8 cellular contexts compared by ENCODE assay signal in the genomic region with DNA sequence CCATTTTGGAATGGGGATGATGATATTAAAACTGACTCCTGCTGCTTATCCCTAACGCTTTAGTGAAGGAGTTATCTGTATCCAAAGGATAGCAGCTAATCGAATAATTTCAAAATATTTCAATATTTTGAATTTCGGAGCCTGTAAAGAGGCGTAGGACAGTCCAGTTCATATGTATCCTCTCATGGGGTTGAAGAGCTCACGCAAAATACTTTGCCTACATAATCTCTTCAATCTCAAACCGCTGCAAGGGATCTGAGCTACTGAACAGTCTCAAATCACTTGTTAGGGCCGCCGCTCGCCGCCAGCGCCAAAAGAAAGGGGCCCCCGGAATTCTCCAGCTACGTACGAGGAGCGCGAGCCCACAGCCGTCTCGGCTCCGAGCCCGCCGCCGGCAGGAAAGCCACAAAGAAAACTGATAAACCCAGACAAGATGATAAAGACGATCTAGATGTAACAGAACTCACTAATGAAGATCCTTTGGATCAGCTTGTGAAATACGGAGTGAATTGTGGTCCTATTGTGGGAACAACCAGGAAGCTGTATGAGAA. TPM values are rescaled to one million over a fixed set of nuclear protein-coding genes. Genes with fewer than 3 reads are reported as not detected.
DNase-seq lines count a peak whose midpoint lies in the region; ATAC-seq and FAIRE-seq lines count a peak whose summit lies in the region.

No MANE protein-coding gene starts in this region.

- H3K4me1 ChIP-seq in right cardiac atrium (ENCODE audit: control insufficient read depth, insufficient read depth, low read length): no peaks in the 10 kb centered on the region

- no peaks in the 10 kb centered on the region for H3K27me3 Mint-ChIP-seq in activated naive CD8-positive, alpha-beta T cell

- ATAC-seq in right cardiac atrium (peak; percentile 6), HG02840 (IDR thresholded peaks at IDR 0.05; ENCODE audit: low FRiP score, unreplicated experiment) (no peak)

- peaks cover 34% of the 10 kb centered on the region for H3K4me1 Mint-ChIP-seq in activated naive CD8-positive, alpha-beta T cell (ENCODE audit: low read depth)

- no peaks in the 10 kb centered on the region for H3K27me3 ChIP-seq in right cardiac atrium (ENCODE audit: control insufficient read depth, insufficient read depth)

- H3K27ac ChIP-seq in right cardiac atrium (ENCODE audit: low read length): peak overlapping the region; percentile 53

- peak overlapping the region; percentile 79 for H3K4me3 ChIP-seq in right cardiac atrium (ENCODE audit: low read length)

- no peak for FAIRE-seq in GM19239 (lab: Jason Lieb, UNC)

- peak overlapping the region; percentile 91 for H3K4me3 Mint-ChIP-seq in activated naive CD8-positive, alpha-beta T cell

- no peaks in the 10 kb centered on the region for H3K9me3 Mint-ChIP-seq in activated naive CD8-positive, alpha-beta T cell (ENCODE audit: low read depth)

- WGBS in right cardiac atrium: under 1% methylated on average over 24 of the region's 24 CpGs

- H3K27ac Mint-ChIP-seq in activated naive CD8-positive, alpha-beta T cell: peak overlapping the region; percentile 96

- intact Hi-C loops in right cardiac atrium (cut with DNase I): no loop called here

- no peaks in the 10 kb centered on the region for H3K9me3 ChIP-seq in right cardiac atrium (ENCODE audit: control insufficient read depth, low read length)

- peaks cover 2% of the 10 kb centered on the region for H3K36me3 Mint-ChIP-seq in activated naive CD8-positive, alpha-beta T cell

- peak; percentile 2 for DNase-seq in NCI-H2107 (lab: John Stamatoyannopoulos, UW)
- no peak for DNase-seq in NCI-H2107 treated with DMSO at 0.1 percent for 48 hours (lab: John Stamatoyannopoulos, UW; ENCODE audit: unreplicated experiment)
- DNase-seq in NCI-H82 treated with DMSO at 0.1 percent for 48 hours (lab: John Stamatoyannopoulos, UW; ENCODE audit: unreplicated experiment): peak; percentile 16
- peak; percentile 33 to 70 (median 63) for DNase-seq in right cardiac atrium
- peak; percentile 7 for DNase-seq in renal cortical epithelial cell (ENCODE audit: low read depth)
- DNase-seq in GM19239 (ENCODE audit: insufficient read length, low spot score): no peak

RNA-seq across cellular contexts. Expression of gene RFWD3, which starts 0.6 kb away (rescaled TPM):
- total RNA-seq in right cardiac atrium: 1 to 10 TPM; 6.2 to 7.9 (median 6.7) TPM
- 2.9 TPM for polyA plus RNA-seq in right cardiac atrium
- total RNA-seq in renal cortical epithelial cell: 26.1 and 28.5 TPM in 2 replicates

RNA-seq across cellular contexts. Expression of gene MLKL, which starts 33.4 kb away (rescaled TPM):
- total RNA-seq in right cardiac atrium (10 to 100 TPM in 1 of 4 donors, 1 to 10 TPM in 3; 4.7 to 10.4 (median 6.4) TPM), renal cortical epithelial cell (11.8 and 19.8 TPM in 2 replicates)
- 4.7 TPM for polyA plus RNA-seq in right cardiac atrium

Comparison
In these comparisons a context has a peak if more than half of its experiments do, and no peak if none do; other contexts are left out.
1. DNase-seq: peak in NCI-H2107 (single experiment), NCI-H82 treated with DMSO at 0.1 percent for 48 hours (single experiment), right cardiac atrium (3 of 3) and renal cortical epithelial cell (single experiment); none in NCI-H2107 treated with DMSO at 0.1 percent for 48 hours (single experiment) and GM19239 (single experiment).